Comparison of ENCODE assay signal across 8 cellular contexts in genomic region chr9:100098241-100098886, GRCh38. TPM values are rescaled to one million over a fixed set of nuclear protein-coding genes. Genes with fewer than 3 reads are reported as not detected.
DNase-seq lines count a peak whose midpoint lies in the region; ATAC-seq and TF ChIP-seq lines count a peak whose summit lies in the region.

No MANE protein-coding gene starts in this region.

- TF ChIP-seq POLR2A in uterus (IDR thresholded peaks at IDR 0.05), result no peak

- peaks cover 6% of the 10 kb centered on the region for H3K36me3 Mint-ChIP-seq in activated naive CD4-positive, alpha-beta T cell treated with anti-CD3 and anti-CD28 coated beads, Interleukin-2, amount 10 ng/mL, durations not matched to agents 7 days and 5 days
- H3K36me3 Mint-ChIP-seq in nephron progenitor cell (ENCODE audit: low read depth), result no peaks in the 10 kb centered on the region

- TF ChIP-seq CTCF in foreskin fibroblast (IDR thresholded peaks at IDR 0.05; ENCODE audit: low read depth, low read length) (no peak), nephron progenitor cell (IDR thresholded peaks at IDR 0.05) (no peak), uterus (IDR thresholded peaks at IDR 0.05) (no peak)

- H3K36me3 ChIP-seq in uterus, result no peaks in the 10 kb centered on the region

- CTCF ChIA-PET in activated naive CD4-positive, alpha-beta T cell treated with anti-CD3 and anti-CD28 coated beads, Interleukin-2, amount 10 ng/mL, durations not matched to agents 7 days and 5 days (lab: Charles Lee), result no interaction called here

- no peaks in the 10 kb centered on the region for H3K9me3 Mint-ChIP-seq in activated naive CD4-positive, alpha-beta T cell treated with anti-CD3 and anti-CD28 coated beads, Interleukin-2, amount 10 ng/mL, durations not matched to agents 7 days and 5 days
- no peaks in the 10 kb centered on the region for H3K9me3 Mint-ChIP-seq in nephron progenitor cell

- intact Hi-C loops in uterus (cut with DNase I; ENCODE audit: low total_unique reads), result no loop called here

- peak overlapping the region; percentile 93 for H3K4me3 Mint-ChIP-seq in activated naive CD4-positive, alpha-beta T cell treated with anti-CD3 and anti-CD28 coated beads, Interleukin-2, amount 10 ng/mL, durations not matched to agents 7 days and 5 days
- H3K4me3 Mint-ChIP-seq in nephron progenitor cell, result peak overlapping the region; percentile 98

- H3K27me3 Mint-ChIP-seq in activated naive CD4-positive, alpha-beta T cell treated with anti-CD3 and anti-CD28 coated beads, Interleukin-2, amount 10 ng/mL, durations not matched to agents 7 days and 5 days, result no peaks in the 10 kb centered on the region
- no peaks in the 10 kb centered on the region for H3K27me3 Mint-ChIP-seq in nephron progenitor cell (ENCODE audit: low read depth, poor library complexity)

- peak overlapping the region; percentile 84 to 94 for H3K27ac ChIP-seq in uterus

- H3K4me3 ChIP-seq in foreskin fibroblast (ENCODE audit: low read depth in 1 of 2, low read length in 2 of 2) (peak overlapping the region; percentile 80 to 98), uterus (peak overlapping the region; percentile 62 to 80)

- peak; percentile 67 for DNase-seq in COLO668 (lab: John Stamatoyannopoulos, UW; ENCODE audit: unreplicated experiment)
- peak; percentile 87 for DNase-seq in HT-29 (ENCODE audit: low spot score)
- peak; percentile 61 for DNase-seq in NOMO-1 treated with DMSO at 0.1 percent for 48 hours (lab: John Stamatoyannopoulos, UW; ENCODE audit: unreplicated experiment)
- peak; percentile 56 for DNase-seq in activated naive CD4-positive, alpha-beta T cell treated with anti-CD3 and anti-CD28 coated beads, Interleukin-2, amount 10 ng/mL, durations not matched to agents 7 days and 5 days
- DNase-seq in foreskin fibroblast, result peak; percentile 21 to 61
- DNase-seq in nephron progenitor cell, result peak; percentile 55
- DNase-seq in uterus, result peak; percentile 17 to 30

- peak; percentile 10 for ATAC-seq in GM19455 (IDR thresholded peaks at IDR 0.05; ENCODE audit: unreplicated experiment)

- no peaks in the 10 kb centered on the region for H3K9me3 ChIP-seq in uterus

- peak overlapping the region; percentile 94 for H3K27ac Mint-ChIP-seq in activated naive CD4-positive, alpha-beta T cell treated with anti-CD3 and anti-CD28 coated beads, Interleukin-2, amount 10 ng/mL, durations not matched to agents 7 days and 5 days
- peak overlapping the region; percentile 99 for H3K27ac Mint-ChIP-seq in nephron progenitor cell

- peaks cover 5 to 8% of the 10 kb centered on the region in 2 donors for H3K4me1 ChIP-seq in uterus

- H3K4me1 Mint-ChIP-seq in activated naive CD4-positive, alpha-beta T cell treated with anti-CD3 and anti-CD28 coated beads, Interleukin-2, amount 10 ng/mL, durations not matched to agents 7 days and 5 days, result peaks cover 41% of the 10 kb centered on the region
- peaks cover 28% of the 10 kb centered on the region for H3K4me1 Mint-ChIP-seq in nephron progenitor cell

- no peaks in the 10 kb centered on the region for H3K27me3 ChIP-seq in uterus

RNA-seq across cellular contexts. Expression of gene ERP44, which starts 0.4 kb away (rescaled TPM):
- 6.6 and 6.8 TPM in 2 replicates for total RNA-seq in HT-29 (2014; rRNA removed; shearing (Covaris generic))
- total RNA-seq in uterus, result 10 to 100 TPM in 2 of 4 donors, 1 to 10 TPM in 2; 7.6 to 21.9 (median 12.6) TPM

RNA-seq across cellular contexts. Expression of gene INVS, which starts 0.7 kb away (rescaled TPM):
- total RNA-seq in HT-29 (2014; rRNA removed; shearing (Covaris generic)), result 5.9 and 10.4 TPM in 2 replicates
- 10 to 100 TPM in 3 of 4 donors, 1 to 10 TPM in 1; 8.2 to 59.2 (median 26.0) TPM for total RNA-seq in uterus

Comparison
In these comparisons a context has a peak if more than half of its experiments do, and no peak if none do; other contexts are left out.
1. Peak in every context shown above with its lines: DNase-seq, ATAC-seq, H3K4me3 ChIP-seq and H3K27ac ChIP-seq.
2. DNase-seq: peak in every context shown above with its lines; median percentile 87 in HT-29; 67 in COLO668; 61 in NOMO-1 treated with DMSO at 0.1 percent for 48 hours; 56 in activated naive CD4-positive, alpha-beta T cell treated with anti-CD3 and anti-CD28 coated beads, Interleukin-2, amount 10 ng/mL, durations not matched to agents 7 days and 5 days; 55 in nephron progenitor cell; 41 in foreskin fibroblast; 24 in uterus.